9 cellular contexts compared by ENCODE assay signal in the genomic region with DNA sequence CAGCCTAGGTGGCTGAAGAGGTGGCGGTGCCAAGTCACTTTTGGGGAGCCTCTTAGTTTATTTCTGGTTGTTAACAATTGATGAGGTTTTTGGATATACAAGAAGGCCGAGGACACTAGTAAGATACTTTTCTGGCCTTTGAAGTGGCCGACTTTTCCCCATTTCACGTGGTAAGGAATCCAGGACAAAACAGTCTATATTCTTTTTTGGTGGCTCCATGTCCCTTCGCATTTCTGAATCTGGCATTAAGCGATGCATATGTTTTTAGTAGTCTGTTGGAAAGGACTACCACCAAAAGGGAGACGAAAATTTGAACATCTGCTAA. TPM values are rescaled to one million over a fixed set of nuclear protein-coding genes. Genes with fewer than 3 reads are reported as not detected.
A peak's percentile ranks its signal among the peaks of the same experiment; 100 is the strongest.
DNase-seq lines count a peak whose midpoint lies in the region; ATAC-seq lines count a peak whose summit lies in the region.
"Had no signal": no experiment of that assay in that cellular context is flagged by ENCODE, and none has a peak within 500 bp of the region (broad histone marks: within the 10 kb centered on the region; RNA-seq: fewer than 3 reads in every experiment).

No MANE protein-coding gene starts in this region.

- H3K27ac ChIP-seq in substantia nigra (ENCODE audit: low read depth, low read length, poor library complexity, severe bottlenecking) = peak overlapping the region; percentile 74

- peak overlapping the region; percentile 70 for H3K4me3 Mint-ChIP-seq in T-helper 2 cell treated with Interferon-gamma antibody and Interleukin-4, amounts not matched to agents 5 μg/mL and 100 μg/mL, for 36 hours
- H3K4me3 Mint-ChIP-seq in activated T-helper 17 cell treated with anti-CD3 and anti-CD28 coated beads, Interleukin-2, amount 50 U/mL, for 72 hours = peak overlapping the region; percentile 88
- H3K4me3 Mint-ChIP-seq in immature natural killer cell = peak overlapping the region; percentile 57 to 93 (median 79)

- peak overlapping the region; percentile 76 for H3K27ac Mint-ChIP-seq in T-helper 2 cell treated with Interferon-gamma antibody and Interleukin-4, amounts not matched to agents 5 μg/mL and 100 μg/mL, for 36 hours
- no peak overlapping the region for H3K27ac Mint-ChIP-seq in activated T-helper 17 cell treated with anti-CD3 and anti-CD28 coated beads, Interleukin-2, amount 50 U/mL, for 72 hours
- peak overlapping the region; percentile 48 to 84 (median 74) for H3K27ac Mint-ChIP-seq in immature natural killer cell

- no peak for ATAC-seq in activated T-helper 17 cell treated with anti-CD3 and anti-CD28 coated beads, Interleukin-2, amount 50 U/mL, for 72 hours (replicated peaks)
- ATAC-seq in left lobe of liver (no peak), HG02642 (IDR thresholded peaks at IDR 0.05; ENCODE audit: poor library complexity, unreplicated experiment) (no peak)

- H3K9me3 Mint-ChIP-seq in T-helper 2 cell treated with Interferon-gamma antibody and Interleukin-4, amounts not matched to agents 5 μg/mL and 100 μg/mL, for 36 hours = no peaks in the 10 kb centered on the region
- no peaks in the 10 kb centered on the region for H3K9me3 Mint-ChIP-seq in activated T-helper 17 cell treated with anti-CD3 and anti-CD28 coated beads, Interleukin-2, amount 50 U/mL, for 72 hours
- H3K9me3 Mint-ChIP-seq in immature natural killer cell = no peaks in the 10 kb centered on the region

- peaks cover 4% of the 10 kb centered on the region for H3K27me3 Mint-ChIP-seq in T-helper 2 cell treated with Interferon-gamma antibody and Interleukin-4, amounts not matched to agents 5 μg/mL and 100 μg/mL, for 36 hours (ENCODE audit: low read depth)
- no peaks in the 10 kb centered on the region for H3K27me3 Mint-ChIP-seq in activated T-helper 17 cell treated with anti-CD3 and anti-CD28 coated beads, Interleukin-2, amount 50 U/mL, for 72 hours
- peaks cover 2 to 11% (median 5%) of the 10 kb centered on the region in 3 donors for H3K27me3 Mint-ChIP-seq in immature natural killer cell (ENCODE audit: low read depth in 3 of 3)

- peaks cover 26% of the 10 kb centered on the region for H3K36me3 Mint-ChIP-seq in T-helper 2 cell treated with Interferon-gamma antibody and Interleukin-4, amounts not matched to agents 5 μg/mL and 100 μg/mL, for 36 hours (ENCODE audit: low read depth)
- H3K36me3 Mint-ChIP-seq in activated T-helper 17 cell treated with anti-CD3 and anti-CD28 coated beads, Interleukin-2, amount 50 U/mL, for 72 hours (ENCODE audit: low read depth) = peaks cover 44% of the 10 kb centered on the region
- peaks cover 0 to 17% (median 4%) of the 10 kb centered on the region in 3 donors for H3K36me3 Mint-ChIP-seq in immature natural killer cell

- DNase-seq in T-helper 2 cell treated with Interferon-gamma antibody and Interleukin-4, amounts not matched to agents 5 μg/mL and 100 μg/mL, for 36 hours (ENCODE audit: low spot score) = no peak
- DNase-seq in T-helper 2 cell (no peak), immature natural killer cell (no peak), substantia nigra (lab: John Stamatoyannopoulos, UW) (no peak), left lobe of liver (ENCODE audit: low spot score) (no peak), GOT3 (lab: John Stamatoyannopoulos, UW) (no peak)
- DNase-seq: cortex of kidney had no signal

- peaks cover 22% of the 10 kb centered on the region for H3K4me1 Mint-ChIP-seq in T-helper 2 cell treated with Interferon-gamma antibody and Interleukin-4, amounts not matched to agents 5 μg/mL and 100 μg/mL, for 36 hours (ENCODE audit: low read depth)
- H3K4me1 Mint-ChIP-seq in activated T-helper 17 cell treated with anti-CD3 and anti-CD28 coated beads, Interleukin-2, amount 50 U/mL, for 72 hours = peaks cover 9% of the 10 kb centered on the region
- H3K4me1 Mint-ChIP-seq in immature natural killer cell = peaks cover 14 to 30% of the 10 kb centered on the region in 2 donors

RNA-seq across cellular contexts. Expression of a gene that starts 1.4 kb away (rescaled TPM):
- total RNA-seq in activated T-helper 17 cell treated with anti-CD3 and anti-CD28 coated beads, Interleukin-2, amount 50 U/mL, for 72 hours = 10 to 100 TPM; 45.2 to 50.1 TPM
- polyA plus RNA-seq in immature natural killer cell = 1 to 10 TPM in 2 of 3 donors, under 1 TPM in 1; 0.81 to 5.1 (median 4.8) TPM
- 19.5 TPM for total RNA-seq in left lobe of liver

RNA-seq across cellular contexts. Expression of a gene that starts 10.0 kb away (rescaled TPM):
- total RNA-seq in activated T-helper 17 cell treated with anti-CD3 and anti-CD28 coated beads, Interleukin-2, amount 50 U/mL, for 72 hours = under 1 TPM; 0.06 to 0.95 TPM
- not detected for polyA plus RNA-seq in immature natural killer cell
- 3.4 TPM for total RNA-seq in left lobe of liver
